In genomic region chr1:153535664-153536585, GRCh38 we compare ENCODE assay signal across 8 cellular contexts.
A peak's percentile ranks its signal among the peaks of the same experiment; 100 is the strongest.
DNase-seq lines count a peak whose midpoint lies in the region; ATAC-seq lines count a peak whose summit lies in the region.

Gene S100A6 (minus strand): TSS chr1:153535991. CDS start chr1:153535339, 652 bp downstream.

- no peaks in the 10 kb centered on the region for H3K9me3 Mint-ChIP-seq in activated naive CD8-positive, alpha-beta T cell (ENCODE audit: low read depth)

- peak within 1 kb of the TSS; percentile 80 to 99 (median 99) for H3K9ac ChIP-seq in subcutaneous abdominal adipose tissue (ENCODE audit: low read length in 5 of 5)

- H3K4me3 ChIP-seq in subcutaneous abdominal adipose tissue (ENCODE audit: low read depth in 1 of 5, low read length in 5 of 5): peak within 1 kb of the TSS; percentile 76 to 100 (median 89)

- H3K9me3 ChIP-seq in subcutaneous abdominal adipose tissue (ENCODE audit: control insufficient read depth in 5 of 5, low read length in 5 of 5): no peaks in the 10 kb centered on the region

- DNase-seq in DMS79 (lab: John Stamatoyannopoulos, UW) (peak; percentile 74), HUDEP-2 (lab: John Stamatoyannopoulos, UW; ENCODE audit: unreplicated experiment in 76 of 76) (peak in 73 of 76 experiments; percentile 19 to 91 (median 77)), SW 1271 (lab: John Stamatoyannopoulos, UW) (peak; percentile 53 to 78), germinal center (ENCODE audit: low spot score) (peak; percentile 50), nucleus accumbens (lab: John Stamatoyannopoulos, UW) (peak in 47 of 56 donors; percentile 12 to 80 (median 46))

- H3K4me1 Mint-ChIP-seq in activated naive CD8-positive, alpha-beta T cell (ENCODE audit: low read depth): peaks cover 83% of the 10 kb centered on the region

- H3K27me3 Mint-ChIP-seq in activated naive CD8-positive, alpha-beta T cell: no peaks in the 10 kb centered on the region

- peak within 1 kb of the TSS; percentile 99 for H3K27ac Mint-ChIP-seq in activated naive CD8-positive, alpha-beta T cell

- no peaks in the 10 kb centered on the region for H3K27me3 ChIP-seq in subcutaneous abdominal adipose tissue (ENCODE audit: control insufficient read depth in 5 of 5, insufficient read depth in 4 of 5, low read length in 5 of 5)

- peaks cover 4 to 56% (median 40%) of the 10 kb centered on the region in 5 donors for H3K4me1 ChIP-seq in subcutaneous abdominal adipose tissue (ENCODE audit: control insufficient read depth in 5 of 5, insufficient read depth in 5 of 5, low read length in 5 of 5)

- peaks cover 2% of the 10 kb centered on the region for H3K36me3 Mint-ChIP-seq in activated naive CD8-positive, alpha-beta T cell

- H3K36me3 ChIP-seq in subcutaneous abdominal adipose tissue (ENCODE audit: control insufficient read depth in 5 of 5, insufficient read depth in 5 of 5, low read length in 5 of 5): peaks cover 0 to 10% (median 0%) of the 10 kb centered on the region in 5 donors

- ATAC-seq in HG03196 (IDR thresholded peaks at IDR 0.05; ENCODE audit: unreplicated experiment): no peak

- peak within 1 kb of the TSS; percentile 99 for H3K27ac ChIP-seq in subcutaneous abdominal adipose tissue (ENCODE audit: low read depth, low read length)

- H3K4me3 Mint-ChIP-seq in activated naive CD8-positive, alpha-beta T cell: peak within 1 kb of the TSS; percentile 96
